ENCODE assay signal across 8 cellular contexts in the genomic region with DNA sequence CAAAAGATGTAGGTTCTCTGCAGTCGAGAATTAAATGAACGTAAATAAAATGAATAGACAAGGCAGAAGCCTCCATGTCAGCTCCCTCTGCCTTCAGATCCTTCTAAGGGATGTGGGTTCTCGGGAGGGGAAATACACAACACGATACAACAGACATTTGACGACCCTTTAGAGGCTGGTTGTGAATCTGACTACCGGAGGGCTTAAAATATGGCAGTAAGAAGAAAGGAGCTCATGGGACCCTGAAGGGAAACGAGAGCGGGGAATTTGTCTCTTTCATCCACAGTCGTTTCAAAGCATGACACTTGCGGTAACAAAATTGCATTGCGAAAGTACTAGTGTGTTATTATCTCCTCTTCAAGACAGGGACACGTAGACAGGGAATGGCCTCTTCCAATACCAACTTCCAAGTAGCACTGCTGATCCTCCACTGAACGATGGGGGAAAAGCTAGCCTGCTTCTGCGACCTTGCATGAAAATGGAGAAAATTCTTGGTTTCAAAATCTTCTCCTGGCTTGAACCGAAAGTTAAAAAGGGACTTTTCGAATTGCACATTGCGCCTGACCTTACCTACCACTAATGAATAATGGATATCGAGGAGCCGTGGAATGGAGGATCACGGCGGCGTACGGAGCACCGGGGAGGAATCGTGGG. TPM values are rescaled to one million over a fixed set of nuclear protein-coding genes. Genes with fewer than 3 reads are reported as not detected.
A peak's percentile ranks its signal among the peaks of the same experiment; 100 is the strongest.
DNase-seq lines count a peak whose midpoint lies in the region; ATAC-seq and TF ChIP-seq lines count a peak whose summit lies in the region.

No MANE protein-coding gene starts in this region.

- peak; percentile 11 for ATAC-seq in HG02840 (IDR thresholded peaks at IDR 0.05; ENCODE audit: low FRiP score, unreplicated experiment)
- ATAC-seq in GM18502 (IDR thresholded peaks at IDR 0.05; ENCODE audit: poor library complexity, unreplicated experiment), result no peak

- CTCF ChIA-PET in CD8-positive, alpha-beta memory T cell (lab: Charles Lee), result interaction anchor here (0.8 to 2.5 kb wide), 5 partner anchors 13 to 312 kb away, joined by 3 to 15 read pairs (median 4); no protein-coding TSS in a partner anchor

- H3K4me3 ChIP-seq in CD8-positive, alpha-beta memory T cell (ENCODE audit: low read length), result peak overlapping the region; percentile 76
- H3K4me3 ChIP-seq in WERI-Rb-1 (ENCODE audit: low read depth, low read length) (peak overlapping the region; percentile 63), fibroblast of the aortic adventitia (ENCODE audit: low read depth, low read length) (peak overlapping the region; percentile 78), prostate gland (peak overlapping the region; percentile 63 to 85)

- peak overlapping the region; percentile 88 to 97 (median 95) for H3K4me3 Mint-ChIP-seq in CD8-positive, alpha-beta memory T cell

- peaks cover 0 to 9% of the 10 kb centered on the region in 2 donors for H3K27me3 Mint-ChIP-seq in CD8-positive, alpha-beta memory T cell

- intact Hi-C loops in prostate gland (cut with DNase I), result no loop called here

- peaks cover 30% of the 10 kb centered on the region for H3K4me1 ChIP-seq in CD8-positive, alpha-beta memory T cell (ENCODE audit: insufficient read depth, low read length)
- H3K4me1 ChIP-seq in prostate gland (replicated peaks), result no peaks in the 10 kb centered on the region

- H3K9me3 ChIP-seq in CD8-positive, alpha-beta memory T cell (ENCODE audit: low read length), result no peaks in the 10 kb centered on the region
- H3K9me3 ChIP-seq in WERI-Rb-1 (ENCODE audit: severe bottlenecking) (no peaks in the 10 kb centered on the region), prostate gland (no peaks in the 10 kb centered on the region)

- H3K36me3 Mint-ChIP-seq in CD8-positive, alpha-beta memory T cell, result peaks cover 0 to 22% (median 0%) of the 10 kb centered on the region in 3 donors

- H3K9me3 Mint-ChIP-seq in CD8-positive, alpha-beta memory T cell, result no peaks in the 10 kb centered on the region

- TF ChIP-seq POLR2A in prostate gland (IDR thresholded peaks at IDR 0.05), result no peak

- peak overlapping the region; percentile 57 for H3K27ac ChIP-seq in CD8-positive, alpha-beta memory T cell (ENCODE audit: low read depth, low read length)
- H3K27ac ChIP-seq in WERI-Rb-1 (no peak overlapping the region; the same call in 1 of the 2 replicates), prostate gland (peak overlapping the region; percentile 69 to 76)

- H3K4me1 Mint-ChIP-seq in CD8-positive, alpha-beta memory T cell, result peaks cover 37 to 44% (median 40%) of the 10 kb centered on the region in 3 donors

- H3K36me3 ChIP-seq in CD8-positive, alpha-beta memory T cell (ENCODE audit: insufficient read depth, low read length), result no peaks in the 10 kb centered on the region
- no peaks in the 10 kb centered on the region; the same call in 1 of the 2 replicates for H3K36me3 ChIP-seq in WERI-Rb-1
- H3K36me3 ChIP-seq in prostate gland, result no peaks in the 10 kb centered on the region

- no peaks in the 10 kb centered on the region for H3K27me3 ChIP-seq in CD8-positive, alpha-beta memory T cell (ENCODE audit: insufficient read depth, low read length, poor library complexity, severe bottlenecking)
- H3K27me3 ChIP-seq in WERI-Rb-1 (ENCODE audit: insufficient read depth, low read depth, severe bottlenecking) (peaks cover 4% of the 10 kb centered on the region), prostate gland (replicated peaks; ENCODE audit: insufficient read depth) (no peaks in the 10 kb centered on the region)

- POLR2A ChIA-PET in CD8-positive, alpha-beta memory T cell (lab: Charles Lee), result interaction anchor here (0.6 to 3.5 kb wide), 13 partner anchors 22 to 347 kb away, joined by 4 to 68 read pairs (median 15); no protein-coding TSS in a partner anchor

- DNase-seq in CD8-positive, alpha-beta memory T cell, result no peak
- DNase-seq in WERI-Rb-1 (no peak), fibroblast of the aortic adventitia (ENCODE audit: low read depth) (peak; percentile 39), prostate gland (ENCODE audit: low spot score) (no peak), NCI-H526 treated with DMSO at 0.1 percent for 48 hours (lab: John Stamatoyannopoulos, UW) (no peak)
- DNase-seq in activated CD4-positive, alpha-beta T cell treated with anti-CD3 and anti-CD28 coated beads, Interleukin-2, amount 50 U/mL, for 4 hours, result no peak

- TF ChIP-seq CTCF in WERI-Rb-1 (IDR thresholded peaks at IDR 0.05; ENCODE audit: low read depth, low read length), result no peak
- TF ChIP-seq CTCF in fibroblast of the aortic adventitia (IDR thresholded peaks at IDR 0.05; ENCODE audit: insufficient read depth, low read length), result no peak
- no peak for TF ChIP-seq CTCF in prostate gland (IDR thresholded peaks at IDR 0.05)

- WGBS in prostate gland, result 23% methylated on average over 25 of the region's 25 CpGs

- peak overlapping the region; percentile 41 to 96 (median 91) for H3K27ac Mint-ChIP-seq in CD8-positive, alpha-beta memory T cell

RNA-seq across cellular contexts. Expression of gene TNRC6C, which starts 1.2 kb away (rescaled TPM):
- 10 to 100 TPM; 25.9 to 28.1 TPM for total RNA-seq in CD8-positive, alpha-beta memory T cell
- polyA plus RNA-seq in CD8-positive, alpha-beta memory T cell, result 7.4 TPM
- 6.4 and 10.3 TPM in 2 replicates for total RNA-seq in fibroblast of the aortic adventitia (ENCODE audit: low replicate concordance)
- 10 to 100 TPM; 15.5 to 29.7 TPM for total RNA-seq in prostate gland
